ENCODE assay signal across 17 cellular contexts in genomic region chr9:33112099-33112498, GRCh38. TPM values are rescaled to one million over a fixed set of nuclear protein-coding genes. Genes with fewer than 3 reads are reported as not detected.
A peak's percentile ranks its signal among the peaks of the same experiment; 100 is the strongest.
DNase-seq lines count a peak whose midpoint lies in the region; ATAC-seq and TF ChIP-seq lines count a peak whose summit lies in the region.
"Had no signal": no experiment of that assay in that cellular context is flagged by ENCODE, and none has a peak within 500 bp of the region (broad histone marks: within the 10 kb centered on the region; RNA-seq: fewer than 3 reads in every experiment).

No MANE protein-coding gene starts in this region.

- H3K4me3 Mint-ChIP-seq in natural killer cell, result no peak overlapping the region
- H3K4me3 Mint-ChIP-seq in natural killer cell treated with Interleukin-12 subunit alpha and Interleukin-12 subunit beta and Interleukin-15 and Interleukin-18, amount 100 ng/mL, for 72 hours, result no peak overlapping the region

- H3K27me3 Mint-ChIP-seq in natural killer cell (ENCODE audit: low read depth in 2 of 2), result peaks cover 0 to 2% of the 10 kb centered on the region in 2 donors
- H3K27me3 Mint-ChIP-seq in natural killer cell treated with Interleukin-12 subunit alpha and Interleukin-12 subunit beta and Interleukin-15 and Interleukin-18, amount 100 ng/mL, for 72 hours, result no peaks in the 10 kb centered on the region

- no peaks in the 10 kb centered on the region for H3K9me3 Mint-ChIP-seq in natural killer cell
- H3K9me3 Mint-ChIP-seq in natural killer cell treated with Interleukin-12 subunit alpha and Interleukin-12 subunit beta and Interleukin-15 and Interleukin-18, amount 100 ng/mL, for 72 hours, result no peaks in the 10 kb centered on the region

- peaks cover 8% of the 10 kb centered on the region for H3K36me3 Mint-ChIP-seq in natural killer cell
- H3K36me3 Mint-ChIP-seq in natural killer cell treated with Interleukin-12 subunit alpha and Interleukin-12 subunit beta and Interleukin-15 and Interleukin-18, amount 100 ng/mL, for 72 hours, result peaks cover 13% of the 10 kb centered on the region

- H3K18ac ChIP-seq in mesendoderm (ENCODE audit: low read length), result no peak overlapping the region

- no peak for TF ChIP-seq CTCF in natural killer cell (IDR thresholded peaks at IDR 0.05)

- H3K4me1 ChIP-seq in mesendoderm (ENCODE audit: control insufficient read depth, low read depth, low read length), result peaks cover 5% of the 10 kb centered on the region

- H3K9ac ChIP-seq in mesendoderm (ENCODE audit: low read length), result no peak overlapping the region

- no peak for ATAC-seq in natural killer cell
- ATAC-seq in natural killer cell treated with Interleukin-12 subunit alpha and Interleukin-12 subunit beta and Interleukin-15 and Interleukin-18, amount 100 ng/mL, for 72 hours, result no peak
- no peak for ATAC-seq in GM21717 (IDR thresholded peaks at IDR 0.05; ENCODE audit: unreplicated experiment)
- ATAC-seq: gastroesophageal sphincter, HCT116 had no signal

- DNase-seq in natural killer cell (no peak), mesendoderm (no peak), NCI-H2171 (lab: John Stamatoyannopoulos, UW) (no peak), SKM-1 (lab: John Stamatoyannopoulos, UW; ENCODE audit: unreplicated experiment) (no peak)
- no peak for DNase-seq in natural killer cell treated with Interleukin-12 subunit alpha and Interleukin-12 subunit beta and Interleukin-15 and Interleukin-18, amount 100 ng/mL, for 72 hours (ENCODE audit: low spot score)
- peak; percentile 39 for DNase-seq in activated CD8-positive, alpha-beta memory T cell treated with anti-CD3 and anti-CD28 coated beads, Interleukin-2, amount 50 U/mL, for 48 hours
- DNase-seq: activated naive CD4-positive, alpha-beta T cell treated with Interleukin-2 at 50 U/mL for 16 hours; effector CD8-positive, alpha-beta T cell; esophagus squamous epithelium; NCI-H1105; NCI-H2081; sigmoid colon; stimulated activated naive CD4-positive, alpha-beta T cell; thyroid gland had no signal

- no peaks in the 10 kb centered on the region for H3K79me2 ChIP-seq in mesendoderm (ENCODE audit: control insufficient read depth, insufficient read depth, low read length)

- H2BK15ac ChIP-seq in mesendoderm (replicated peaks; ENCODE audit: low read depth), result no peak overlapping the region

- H3K79me1 ChIP-seq in mesendoderm (ENCODE audit: low read length), result no peaks in the 10 kb centered on the region

- H3K56ac ChIP-seq in mesendoderm (ENCODE audit: low read length), result peak overlapping the region; percentile 2

- no peak overlapping the region for H2BK120ac ChIP-seq in mesendoderm (ENCODE audit: low read depth, low read length)

- intact Hi-C loops in natural killer cell (cut with micrococcal nuclease), result loop anchor here (10.0 kb wide), 1 partner anchor 53 kb away; the partner anchor contains the start of gene B4GALT1

- no peaks in the 10 kb centered on the region for H3K27me3 ChIP-seq in mesendoderm (ENCODE audit: insufficient read depth, low read length, poor library complexity)
- H3K27me3 ChIP-seq: esophagus squamous epithelium, gastroesophageal sphincter, sigmoid colon, thyroid gland had no signal

- H3K27ac Mint-ChIP-seq in natural killer cell, result peak overlapping the region; percentile 78 to 84
- peak overlapping the region in 1 of 2 donors; percentile 55 for H3K27ac Mint-ChIP-seq in natural killer cell treated with Interleukin-12 subunit alpha and Interleukin-12 subunit beta and Interleukin-15 and Interleukin-18, amount 100 ng/mL, for 72 hours

- peaks cover 23 to 31% of the 10 kb centered on the region in 2 donors for H3K4me1 Mint-ChIP-seq in natural killer cell
- peaks cover 22 to 31% of the 10 kb centered on the region in 2 donors for H3K4me1 Mint-ChIP-seq in natural killer cell treated with Interleukin-12 subunit alpha and Interleukin-12 subunit beta and Interleukin-15 and Interleukin-18, amount 100 ng/mL, for 72 hours (ENCODE audit: low read depth in 2 of 2)

- H3K4me3 ChIP-seq in mesendoderm (ENCODE audit: low read length), result no peak overlapping the region
- H3K4me3 ChIP-seq: esophagus squamous epithelium, gastroesophageal sphincter, sigmoid colon, thyroid gland had no signal

- H2BK5ac ChIP-seq in mesendoderm (ENCODE audit: low read length), result no peak overlapping the region

- no peaks in the 10 kb centered on the region for H3K36me3 ChIP-seq in mesendoderm (ENCODE audit: control insufficient read depth, insufficient read depth, low read length)

- H4K8ac ChIP-seq in mesendoderm (ENCODE audit: low read depth, low read length), result no peak overlapping the region

- H3K23ac ChIP-seq in mesendoderm (ENCODE audit: low read length), result no peak overlapping the region

- H3K27ac ChIP-seq in mesendoderm (ENCODE audit: low read depth, low read length), result no peak overlapping the region
- H3K27ac ChIP-seq: gastroesophageal sphincter, sigmoid colon, thyroid gland had no signal

- H3K4ac ChIP-seq in mesendoderm (ENCODE audit: low read depth, low read length), result no peak overlapping the region

- no CpG with 5 or more reads among the region's 4 CpGs for WGBS in mesendoderm (ENCODE audit: extremely low coverage, insufficient coverage, low lambda C conversion rate)

- no peak overlapping the region for H2AK5ac ChIP-seq in mesendoderm (ENCODE audit: low read length)

- H3K4me2 ChIP-seq in mesendoderm (ENCODE audit: low read length), result no peak overlapping the region

- H4K5ac ChIP-seq in mesendoderm (ENCODE audit: low read length), result no peak overlapping the region

RNA-seq across cellular contexts. Expression of gene SMU1, which starts 35.6 kb away (rescaled TPM):
- 10 to 100 TPM; 21.9 to 23.2 (median 22.1) TPM for total RNA-seq in natural killer cell
- total RNA-seq in natural killer cell treated with Interleukin-12 subunit alpha and Interleukin-12 subunit beta and Interleukin-15 and Interleukin-18, amount 100 ng/mL, for 72 hours, result 10 to 100 TPM; 22.5 to 22.7 TPM
- 15.3 TPM for polyA plus RNA-seq in mesendoderm (2013, experiment 1 of 2)
- 15.4 TPM for polyA plus RNA-seq in mesendoderm (2013, experiment 2 of 2)

RNA-seq across cellular contexts. Expression of gene B4GALT1, which starts 55.0 kb away (rescaled TPM):
- total RNA-seq in natural killer cell, result 100 to 1,000 TPM; 122 to 143 (median 128) TPM
- total RNA-seq in natural killer cell treated with Interleukin-12 subunit alpha and Interleukin-12 subunit beta and Interleukin-15 and Interleukin-18, amount 100 ng/mL, for 72 hours, result 10 to 100 TPM; 51.4 to 90.6 TPM
- 16.0 TPM for polyA plus RNA-seq in mesendoderm (2013, experiment 1 of 2)
- polyA plus RNA-seq in mesendoderm (2013, experiment 2 of 2), result 15.4 TPM
